In the genomic region with DNA sequence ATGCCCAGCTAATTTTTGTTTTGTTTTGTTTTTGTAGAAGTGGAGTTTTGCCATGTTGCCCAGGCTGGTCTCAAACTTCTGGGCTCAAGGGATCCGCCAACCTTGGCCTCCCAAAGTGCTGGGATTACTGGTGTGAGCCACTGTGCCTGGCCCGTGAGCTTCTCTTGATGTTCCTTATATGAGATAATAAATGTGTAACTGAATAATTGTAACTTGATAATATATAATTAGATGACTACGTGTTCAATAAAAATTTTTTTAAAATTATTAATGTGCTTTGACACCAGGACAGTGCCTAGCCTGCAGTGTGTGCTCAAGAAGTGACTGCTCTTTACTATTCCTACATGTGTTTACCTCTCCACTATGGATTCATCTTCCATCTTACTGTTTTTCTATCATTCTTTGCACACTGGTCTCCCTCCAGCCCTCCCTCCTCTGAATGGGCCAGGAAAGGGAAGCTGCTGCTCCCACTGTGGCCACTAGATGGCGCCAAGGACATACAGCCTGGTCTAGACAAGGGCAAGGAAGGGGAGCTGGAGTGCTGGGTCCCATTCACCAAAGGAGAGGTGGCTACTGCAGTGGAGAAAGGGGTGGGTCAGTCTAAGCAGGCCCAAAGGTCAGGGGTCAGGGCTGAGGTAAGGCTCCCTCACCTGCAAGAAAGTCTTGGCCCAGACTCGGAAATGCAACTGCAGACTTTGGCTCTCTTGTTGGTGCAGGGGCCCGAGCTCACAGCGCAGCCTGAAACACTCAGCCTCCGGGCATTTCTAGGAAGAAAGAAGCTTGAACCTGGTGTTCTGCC, we compare ENCODE assay signal across 8 cellular contexts. TPM values are rescaled to one million over a fixed set of nuclear protein-coding genes. Genes with fewer than 3 reads are reported as not detected.
DNase-seq lines count a peak whose midpoint lies in the region; ATAC-seq, FAIRE-seq and TF ChIP-seq lines count a peak whose summit lies in the region.

No MANE protein-coding gene starts in this region.

- no peak overlapping the region for H3K4me2 ChIP-seq in Loucy (ENCODE audit: low read depth, low read length, poor library complexity, severe bottlenecking)
- H3K4me2 ChIP-seq in parathyroid adenoma (ENCODE audit: low read length) = no peak overlapping the region

- no peak overlapping the region for H3K4me3 Mint-ChIP-seq in CD8-positive, alpha-beta T cell

- WGBS in transverse colon (ENCODE audit: low coverage in 1 of 2), 2 donors = 55 to 67% methylated on average over 2 to 5 of the region's 8 CpGs

- intact Hi-C loops in CD8-positive, alpha-beta T cell (cut with DNase I, micrococcal nuclease) = loop anchor here (1.0 to 2.0 kb wide), 4 partner anchors 14 to 98 kb away; a partner anchor contains a TSS
- intact Hi-C loops in transverse colon (cut with DNase I; ENCODE audit: low total_unique reads) = no loop called here

- no peaks in the 10 kb centered on the region for H3K9me3 ChIP-seq in CD8-positive, alpha-beta T cell (ENCODE audit: low read length)
- no peaks in the 10 kb centered on the region for H3K9me3 ChIP-seq in Loucy (ENCODE audit: insufficient read depth, low read depth, low read length)
- no peaks in the 10 kb centered on the region for H3K9me3 ChIP-seq in SJSA1 (replicated peaks)
- no peaks in the 10 kb centered on the region for H3K9me3 ChIP-seq in parathyroid adenoma (ENCODE audit: control insufficient read depth, low read length)
- no peaks in the 10 kb centered on the region for H3K9me3 ChIP-seq in transverse colon

- H3K27ac Mint-ChIP-seq in CD8-positive, alpha-beta T cell = peak overlapping the region; percentile 21

- H3K9ac ChIP-seq in Loucy (ENCODE audit: low read depth, low read length, poor library complexity, severe bottlenecking) = no peak overlapping the region
- no peak overlapping the region for H3K9ac ChIP-seq in parathyroid adenoma

- FAIRE-seq in frontal cortex (lab: Jason Lieb, UNC) = no peak

- TF ChIP-seq CTCF in CD8-positive, alpha-beta T cell (IDR thresholded peaks at IDR 0.05) = peak; percentile 95
- TF ChIP-seq CTCF in Loucy (conservative IDR thresholded peaks at IDR 0.05; ENCODE audit: low read length) (peak; percentile 100), parathyroid adenoma (IDR thresholded peaks at IDR 0.05) (peak; percentile 100), transverse colon (IDR thresholded peaks at IDR 0.05) (peak; percentile 94 to 97 (median 97))

- POLR2A ChIA-PET in CD8-positive, alpha-beta T cell (lab: Charles Lee) = interaction anchor here (0.6 to 2.6 kb wide), 15 partner anchors 13 to 119 kb away, joined by 3 to 23 read pairs (median 5); a partner anchor contains a TSS

- no peak for TF ChIP-seq POLR2A in transverse colon (IDR thresholded peaks at IDR 0.05)

- peaks cover 91% of the 10 kb centered on the region for H3K36me3 Mint-ChIP-seq in CD8-positive, alpha-beta T cell

- peaks cover 3% of the 10 kb centered on the region for H3K4me1 ChIP-seq in CD8-positive, alpha-beta T cell (ENCODE audit: insufficient read depth, low read length)
- no peaks in the 10 kb centered on the region for H3K4me1 ChIP-seq in Loucy (ENCODE audit: insufficient read depth, low read length, poor library complexity, severe bottlenecking)
- H3K4me1 ChIP-seq in SJSA1 (replicated peaks) = no peaks in the 10 kb centered on the region
- no peaks in the 10 kb centered on the region for H3K4me1 ChIP-seq in parathyroid adenoma
- no peaks in the 10 kb centered on the region for H3K4me1 ChIP-seq in transverse colon

- no peak overlapping the region for H3K27ac ChIP-seq in CD8-positive, alpha-beta T cell (ENCODE audit: low read depth, low read length)
- H3K27ac ChIP-seq in SJSA1 (no peak overlapping the region), parathyroid adenoma (no peak overlapping the region), transverse colon (peak overlapping the region in 3 of 4 donors; percentile 9 to 47 (median 28))

- H3K9me2 ChIP-seq in Loucy (replicated peaks; ENCODE audit: low read depth, low read length) = no peaks in the 10 kb centered on the region

- no peak overlapping the region for H3K4me3 ChIP-seq in CD8-positive, alpha-beta T cell (ENCODE audit: low read depth, low read length)
- H3K4me3 ChIP-seq in Loucy (ENCODE audit: low read length, poor library complexity, severe bottlenecking) = no peak overlapping the region
- H3K4me3 ChIP-seq in SJSA1 = no peak overlapping the region
- no peak overlapping the region for H3K4me3 ChIP-seq in parathyroid adenoma (ENCODE audit: low read depth, low read length)
- no peak overlapping the region for H3K4me3 ChIP-seq in transverse colon

- no peaks in the 10 kb centered on the region for H3K9me3 Mint-ChIP-seq in CD8-positive, alpha-beta T cell

- H3K4me1 Mint-ChIP-seq in CD8-positive, alpha-beta T cell (ENCODE audit: low read depth) = peaks cover 8% of the 10 kb centered on the region

- in situ Hi-C loops in transverse colon (cut with MboI; ENCODE audit: low pct_ligation_motif_present in 1 of 4, low pct_unique_long_range_greater_than_20kb in 1 of 4, low sequenced_read_pairs in 3 of 4) = loop anchor here in 2 of 4 donors (5.0 kb wide), 2 partner anchors 38 to 43 kb away; no protein-coding TSS in a partner anchor

- peak; percentile 82 to 96 (median 85) for DNase-seq in CD8-positive, alpha-beta T cell
- DNase-seq in SJSA1 (ENCODE audit: low read depth in 1 of 2, low spot score in 2 of 2) (peak; percentile 84 to 86), frontal cortex (ENCODE audit: low spot score in 2 of 2) (peak; percentile 70 to 87), transverse colon (peak; percentile 85)
- DNase-seq in activated effector memory CD4-positive, alpha-beta T cell treated with Interleukin-2 at 50 U/mL for 16 hours = peak; percentile 82

- H3K79me2 ChIP-seq in Loucy (ENCODE audit: insufficient read depth, low read length) = peaks cover 6% of the 10 kb centered on the region; the same call in 1 of the 2 replicates
- no peaks in the 10 kb centered on the region for H3K79me2 ChIP-seq in parathyroid adenoma

- CTCF ChIA-PET in CD8-positive, alpha-beta T cell (lab: Charles Lee) = interaction anchor here (0.6 to 12.3 kb wide), 38 partner anchors 16 to 1386 kb away, joined by 3 to 1006 read pairs (median 4); a partner anchor contains a TSS

- ATAC-seq in CD8-positive, alpha-beta T cell = peak; percentile 98
- peak; percentile 65 for ATAC-seq in GM21526 (IDR thresholded peaks at IDR 0.05; ENCODE audit: low FRiP score, unreplicated experiment)

- 0 out of 2 replicates have a peak, but pooled peaks cover 5% of the 10 kb centered on the region for H3F3A ChIP-seq in Loucy (ENCODE audit: low read depth)

- peaks cover 87% of the 10 kb centered on the region for H3K36me3 ChIP-seq in CD8-positive, alpha-beta T cell (ENCODE audit: insufficient read depth, low read length)
- H3K36me3 ChIP-seq in Loucy (ENCODE audit: insufficient read depth, low read length) (peaks cover 93% of the 10 kb centered on the region), SJSA1 (peaks cover 100% of the 10 kb centered on the region), parathyroid adenoma (ENCODE audit: control insufficient read depth, insufficient read depth, low read length) (no peaks in the 10 kb centered on the region), transverse colon (peaks cover 0 to 64% (median 31%) of the 10 kb centered on the region in 4 donors)

- peaks cover 6% of the 10 kb centered on the region for H4K20me1 ChIP-seq in Loucy (ENCODE audit: insufficient read depth, low read length, poor library complexity, severe bottlenecking)

- no peaks in the 10 kb centered on the region for H3K27me3 ChIP-seq in CD8-positive, alpha-beta T cell (ENCODE audit: insufficient read depth, low read length)
- H3K27me3 ChIP-seq in Loucy (ENCODE audit: insufficient read depth, low read length, poor library complexity, severe bottlenecking) = no peaks in the 10 kb centered on the region
- no peaks in the 10 kb centered on the region for H3K27me3 ChIP-seq in SJSA1 (replicated peaks)
- H3K27me3 ChIP-seq in parathyroid adenoma (ENCODE audit: control insufficient read depth, insufficient read depth, low read length) = no peaks in the 10 kb centered on the region
- no peaks in the 10 kb centered on the region for H3K27me3 ChIP-seq in transverse colon

- no peaks in the 10 kb centered on the region for H3K27me3 Mint-ChIP-seq in CD8-positive, alpha-beta T cell (ENCODE audit: low read depth)

- no peak for TF ChIP-seq EP300 in transverse colon (IDR thresholded peaks at IDR 0.05; ENCODE audit: low read depth)

- no peak overlapping the region for H2AFZ ChIP-seq in Loucy (ENCODE audit: low read length)
- H2AFZ ChIP-seq in parathyroid adenoma = no peak overlapping the region

RNA-seq across cellular contexts. Expression of a gene that starts 14.7 kb away (rescaled TPM):
- 1 to 10 TPM; 2.1 TPM for total RNA-seq in CD8-positive, alpha-beta T cell
- 0.31 and 0.42 TPM in 2 replicates for total RNA-seq in SJSA1 (2014; rRNA removed; shearing (Covaris generic))
- 1.2 TPM for total RNA-seq in frontal cortex
- total RNA-seq in transverse colon = 10 to 100 TPM in 1 of 4 donors, 1 to 10 TPM in 3; 1.9 to 17.5 (median 5.7) TPM

RNA-seq across cellular contexts. Expression of a gene that starts 19.9 kb away (rescaled TPM):
- 100 to 1,000 TPM; 115 to 125 TPM for total RNA-seq in CD8-positive, alpha-beta T cell
- 78.9 and 99.4 TPM in 2 replicates for total RNA-seq in SJSA1 (2014; rRNA removed; shearing (Covaris generic))
- total RNA-seq in frontal cortex (3.7 TPM), transverse colon (100 to 1,000 TPM in 1 of 4 donors, 10 to 100 TPM in 3; 37.7 to 217 (median 73.0) TPM)

RNA-seq across cellular contexts. Expression of a gene that starts 34.9 kb away (rescaled TPM):
- total RNA-seq in CD8-positive, alpha-beta T cell = not detected
- total RNA-seq in SJSA1 (2014; rRNA removed; shearing (Covaris generic)) = not detected in 2 replicates
- total RNA-seq in frontal cortex = not detected
- not detected for total RNA-seq in transverse colon

Comparison
In these comparisons a context has a peak if more than half of its experiments do, and no peak if none do; other contexts are left out.
1. H3K27ac ChIP-seq: peak in transverse colon (3 of 4); none in CD8-positive, alpha-beta T cell (single experiment), SJSA1 (single experiment) and parathyroid adenoma (single experiment).
2. Peak in every context shown above with its lines, with median percentiles within 50 percentile points of each other: DNase-seq and CTCF ChIP-seq.